16 cellular contexts compared by ENCODE assay signal in genomic region chr7:95694334-95694733, GRCh38.
"Had no signal": no experiment of that assay in that cellular context is flagged by ENCODE, and none has a peak within 500 bp of the region (broad histone marks: within the 10 kb centered on the region; RNA-seq: fewer than 3 reads in every experiment).

No MANE protein-coding gene starts in this region.

- H3K27ac Mint-ChIP-seq: activated naive CD4-positive, alpha-beta T cell treated with anti-CD3 and anti-CD28 coated beads, Interleukin-2, amount 50 U/mL, for 24 hours; effector memory CD8-positive, alpha-beta T cell; naive thymus-derived CD8-positive, alpha-beta T cell; stimulated activated naive B cell treated with anti-CD40 and anti-IgM and Interleukin-4, amounts not matched to agents 10 μg/mL and 1 μg/mL and 100 μg/mL, for 72 hours had no signal

- H3K9me3 Mint-ChIP-seq: activated naive CD4-positive, alpha-beta T cell treated with anti-CD3 and anti-CD28 coated beads, Interleukin-2, amount 50 U/mL, for 24 hours; stimulated activated naive B cell treated with anti-CD40 and anti-IgM and Interleukin-4, amounts not matched to agents 10 μg/mL and 1 μg/mL and 100 μg/mL, for 72 hours had no signal

- H3K4me1 ChIP-seq: left lung, uterus had no signal

- H3K36me3 ChIP-seq: esophagus muscularis mucosa, left lung, transverse colon, uterus had no signal

- DNase-seq: activated gamma-delta T cell treated with Interleukin-2 at 50 U/mL for 16 hours; activated T-cell treated with anti-CD3 and anti-CD28 coated beads, Interleukin-2, amount 50 U/mL, for 1 hour; central memory CD4-positive, alpha-beta T cell; effector memory CD8-positive, alpha-beta T cell; hippocampal formation; kidney glomerular epithelial cell; left lung; naive thymus-derived CD8-positive, alpha-beta T cell; small intestine; stimulated activated CD4-positive, alpha-beta T cell treated with anti-CD3 and anti-CD28 coated beads, Interleukin-15, amount 100 ng/mL, for 24 hours; stimulated activated naive B cell treated with anti-CD40 and anti-IgM and Interleukin-4, amounts not matched to agents 10 μg/mL and 1 μg/mL and 100 μg/mL, for 72 hours; transverse colon; uterus had no signal

- H3K9me3 ChIP-seq: esophagus muscularis mucosa, left lung, transverse colon, uterus had no signal

- H3K36me3 Mint-ChIP-seq: activated naive CD4-positive, alpha-beta T cell treated with anti-CD3 and anti-CD28 coated beads, Interleukin-2, amount 50 U/mL, for 24 hours; naive thymus-derived CD8-positive, alpha-beta T cell; stimulated activated naive B cell treated with anti-CD40 and anti-IgM and Interleukin-4, amounts not matched to agents 10 μg/mL and 1 μg/mL and 100 μg/mL, for 72 hours had no signal

- H3K4me3 Mint-ChIP-seq: activated naive CD4-positive, alpha-beta T cell treated with anti-CD3 and anti-CD28 coated beads, Interleukin-2, amount 50 U/mL, for 24 hours; effector memory CD8-positive, alpha-beta T cell; naive thymus-derived CD8-positive, alpha-beta T cell; stimulated activated naive B cell treated with anti-CD40 and anti-IgM and Interleukin-4, amounts not matched to agents 10 μg/mL and 1 μg/mL and 100 μg/mL, for 72 hours had no signal

- H3K27ac ChIP-seq: esophagus muscularis mucosa, left lung, transverse colon, uterus had no signal

- ATAC-seq: effector memory CD8-positive, alpha-beta T cell; left lung; naive thymus-derived CD8-positive, alpha-beta T cell; sciatic nerve; stimulated activated naive B cell treated with anti-CD40 and anti-IgM and Interleukin-4, amounts not matched to agents 10 μg/mL and 1 μg/mL and 100 μg/mL, for 72 hours had no signal

- H3K4me1 Mint-ChIP-seq: activated naive CD4-positive, alpha-beta T cell treated with anti-CD3 and anti-CD28 coated beads, Interleukin-2, amount 50 U/mL, for 24 hours had no signal

- H3K4me3 ChIP-seq: esophagus muscularis mucosa, left lung, transverse colon, uterus had no signal

- H3K27me3 Mint-ChIP-seq: effector memory CD8-positive, alpha-beta T cell had no signal
